In the genomic region with DNA sequence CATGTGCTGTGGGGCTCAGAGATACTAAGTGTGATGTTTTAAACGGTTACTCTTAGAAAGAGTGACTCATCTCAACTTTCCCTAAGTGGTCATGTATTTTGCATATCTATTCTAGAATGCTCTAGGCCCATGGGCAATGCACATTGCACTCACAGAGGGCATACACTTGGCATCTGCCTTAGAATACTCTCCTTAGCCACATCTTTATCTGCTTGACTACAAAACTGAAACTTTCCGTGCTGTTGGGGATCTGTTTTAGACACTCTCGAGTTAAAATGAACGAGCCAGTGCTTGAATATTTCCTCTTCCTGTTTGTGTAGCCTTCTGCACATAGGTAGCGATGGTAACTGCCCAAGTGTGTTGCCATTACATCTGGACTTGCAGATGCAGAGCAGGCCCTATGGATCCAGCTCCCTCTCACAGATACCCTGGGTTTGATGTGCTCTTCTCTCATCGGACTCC, we compare ENCODE assay signal across 10 cellular contexts.
DNase-seq lines count a peak whose midpoint lies in the region; ATAC-seq and TF ChIP-seq lines count a peak whose summit lies in the region.
"Had no signal": no experiment of that assay in that cellular context is flagged by ENCODE, and none has a peak within 500 bp of the region (broad histone marks: within the 10 kb centered on the region; RNA-seq: fewer than 3 reads in every experiment).

No MANE protein-coding gene starts in this region.

- H4K20me1 ChIP-seq in KMS-11 (ENCODE audit: insufficient read depth) = no peaks in the 10 kb centered on the region

- H3K27ac Mint-ChIP-seq in naive thymus-derived CD4-positive, alpha-beta T cell = peak overlapping the region; percentile 56 to 91 (median 73)

- whole genome bisulfite sequencing in ovary, 3 donors = 73 to 84% (median 74%) methylated on average over 6 of the region's 6 CpGs

- H3K4me1 ChIP-seq in KMS-11 (ENCODE audit: low read depth, poor library complexity, severe bottlenecking) = peaks cover 87% of the 10 kb centered on the region
- peaks cover 12 to 28% of the 10 kb centered on the region in 2 donors for H3K4me1 ChIP-seq in naive thymus-derived CD4-positive, alpha-beta T cell (ENCODE audit: control insufficient read depth in 2 of 2, insufficient read depth in 2 of 2, low read length in 2 of 2)
- H3K4me1 ChIP-seq in ovary (ENCODE audit: insufficient read depth) = no peaks in the 10 kb centered on the region

- H3K4me3 ChIP-seq in KMS-11 (IDR thresholded peaks at IDR 0.05; ENCODE audit: insufficient read depth, low read depth, low read length) (no peak overlapping the region), ovary (no peak overlapping the region)
- H3K4me3 ChIP-seq in naive thymus-derived CD4-positive, alpha-beta T cell (ENCODE audit: low read length) = peak overlapping the region; percentile 11
- H3K4me3 ChIP-seq: adrenal gland had no signal

- H3K4me1 Mint-ChIP-seq in naive thymus-derived CD4-positive, alpha-beta T cell = peaks cover 28 to 61% (median 49%) of the 10 kb centered on the region in 7 donors

- peak in 4 of 9 donors; percentile 13 to 35 (median 20) for DNase-seq in naive thymus-derived CD4-positive, alpha-beta T cell
- no peak for DNase-seq in NCI-H226
- no peak for DNase-seq in NCI-H2107 treated with DMSO at 0.1 percent for 48 hours (lab: John Stamatoyannopoulos, UW; ENCODE audit: unreplicated experiment)
- DNase-seq in NCI-H524 (lab: John Stamatoyannopoulos, UW) = no peak
- no peak for DNase-seq in ovary
- DNase-seq: adrenal gland, head of caudate nucleus had no signal

- TF ChIP-seq CTCF in KMS-11 (conservative IDR thresholded peaks at IDR 0.05; ENCODE audit: low read depth, low read length) = no peak
- no peak for TF ChIP-seq CTCF in ovary (IDR thresholded peaks at IDR 0.05)

- ATAC-seq in GM18873 (IDR thresholded peaks at IDR 0.05; ENCODE audit: low FRiP score, unreplicated experiment) (peak; percentile 90), HG02571 (IDR thresholded peaks at IDR 0.05; ENCODE audit: unreplicated experiment) (peak; percentile 76)
- peak; percentile 64 for ATAC-seq in naive thymus-derived CD4-positive, alpha-beta T cell

- H3K4me3 Mint-ChIP-seq in naive thymus-derived CD4-positive, alpha-beta T cell = peak overlapping the region in 9 of 10 donors; percentile 12 to 79 (median 72)

- peaks cover 0 to 14% (median 0%) of the 10 kb centered on the region in 5 donors for H3K27me3 Mint-ChIP-seq in naive thymus-derived CD4-positive, alpha-beta T cell

- H3K36me3 Mint-ChIP-seq in naive thymus-derived CD4-positive, alpha-beta T cell = peaks cover 0 to 20% (median 0%) of the 10 kb centered on the region in 5 donors

- H3K79me2 ChIP-seq in KMS-11 (ENCODE audit: insufficient read depth, low read depth) = no peaks in the 10 kb centered on the region

- intact Hi-C loops in naive thymus-derived CD4-positive, alpha-beta T cell (cut with micrococcal nuclease) = loop anchor here (2.0 to 10.0 kb wide), 5 partner anchors 68 to 355 kb away; no protein-coding TSS in a partner anchor
- intact Hi-C loops in ovary (cut with DNase I) = loop anchor here in 3 of 4 donors (10.0 kb wide), 3 partner anchors 85 to 205 kb away; no protein-coding TSS in a partner anchor

- CTCF ChIA-PET in naive thymus-derived CD4-positive, alpha-beta T cell (lab: Charles Lee) = no interaction called here

- H3K4me2 ChIP-seq in KMS-11 = peak overlapping the region; percentile 56

- POLR2A ChIA-PET in naive thymus-derived CD4-positive, alpha-beta T cell (lab: Charles Lee) = interaction anchor here (0.6 to 1.8 kb wide), 2 partner anchors 295 to 494 kb away, joined by 3 read pairs; no protein-coding TSS in a partner anchor

- no peaks in the 10 kb centered on the region for H3K9me3 ChIP-seq in naive thymus-derived CD4-positive, alpha-beta T cell (ENCODE audit: control insufficient read depth in 2 of 3, low read length in 3 of 3)
- no peaks in the 10 kb centered on the region for H3K9me3 ChIP-seq in ovary
- H3K9me3 ChIP-seq: adrenal gland had no signal

- H3K27ac ChIP-seq in KMS-11 (peak overlapping the region; percentile 78), ovary (no peak overlapping the region)
- H3K27ac ChIP-seq in naive thymus-derived CD4-positive, alpha-beta T cell (ENCODE audit: low read depth, low read length) = peak overlapping the region; percentile 43
- H3K27ac ChIP-seq: adrenal gland had no signal

- H3K27me3 ChIP-seq in KMS-11 (ENCODE audit: insufficient read depth, low read depth) (no peaks in the 10 kb centered on the region), ovary (no peaks in the 10 kb centered on the region)
- no peaks in the 10 kb centered on the region for H3K27me3 ChIP-seq in naive thymus-derived CD4-positive, alpha-beta T cell (ENCODE audit: control insufficient read depth in 2 of 2, insufficient read depth in 2 of 2, low read length in 2 of 2)
- H3K27me3 ChIP-seq: adrenal gland had no signal

- H3K9me3 Mint-ChIP-seq in naive thymus-derived CD4-positive, alpha-beta T cell = peaks cover 0 to 12% (median 0%) of the 10 kb centered on the region in 11 donors

- H2AFZ ChIP-seq in KMS-11 (ENCODE audit: low read depth) = peak overlapping the region; percentile 35

- no peak for TF ChIP-seq EP300 in ovary (IDR thresholded peaks at IDR 0.05)

- TF ChIP-seq POLR2A in ovary (IDR thresholded peaks at IDR 0.05) = no peak

- H3K9ac ChIP-seq in KMS-11 = peak overlapping the region; percentile 18

- H3K36me3 ChIP-seq in KMS-11 (ENCODE audit: insufficient read depth) (no peaks in the 10 kb centered on the region), ovary (no peaks in the 10 kb centered on the region)
- H3K36me3 ChIP-seq in naive thymus-derived CD4-positive, alpha-beta T cell (ENCODE audit: control insufficient read depth in 2 of 3, insufficient read depth in 3 of 3, low read length in 3 of 3) = no peaks in the 10 kb centered on the region
- H3K36me3 ChIP-seq: adrenal gland had no signal

Comparison
In these comparisons a context has a peak if more than half of its experiments do, and no peak if none do; other contexts are left out.
1. H3K27ac ChIP-seq: peak in KMS-11 (single experiment) and naive thymus-derived CD4-positive, alpha-beta T cell (single experiment); none in ovary (0 of 2).
2. Peak in every context shown above with its lines, with median percentiles within 50 percentile points of each other: ATAC-seq.